In genomic region chr1:23526329-23527041, GRCh38 we compare ENCODE assay signal across 1 cellular context.
TF ChIP-seq lines count a peak whose summit lies in the region.

No MANE protein-coding gene starts in this region.

TF ChIP-seq in HEK293T, 16 proteins besides CTCF, POLR2A, EP300 and RAD21:
- no peak for TF ChIP-seq NFRKB (IDR thresholded peaks at IDR 0.05)
- TF ChIP-seq CTBP1 (IDR thresholded peaks at IDR 0.05; ENCODE audit: borderline replicate concordance), result no peak
- TF ChIP-seq ELF4 (IDR thresholded peaks at IDR 0.05), result no peak
- TF ChIP-seq FOXK2 (IDR thresholded peaks at IDR 0.05), result no peak
- TF ChIP-seq BHLHE40 (IDR thresholded peaks at IDR 0.05; ENCODE audit: borderline replicate concordance), result no peak
- no peak for TF ChIP-seq PKNOX1 (IDR thresholded peaks at IDR 0.05)
- no peak for TF ChIP-seq SP1 (IDR thresholded peaks at IDR 0.05)
- TF ChIP-seq L3MBTL2 (conservative IDR thresholded peaks at IDR 0.05), result no peak
